In the genomic region with DNA sequence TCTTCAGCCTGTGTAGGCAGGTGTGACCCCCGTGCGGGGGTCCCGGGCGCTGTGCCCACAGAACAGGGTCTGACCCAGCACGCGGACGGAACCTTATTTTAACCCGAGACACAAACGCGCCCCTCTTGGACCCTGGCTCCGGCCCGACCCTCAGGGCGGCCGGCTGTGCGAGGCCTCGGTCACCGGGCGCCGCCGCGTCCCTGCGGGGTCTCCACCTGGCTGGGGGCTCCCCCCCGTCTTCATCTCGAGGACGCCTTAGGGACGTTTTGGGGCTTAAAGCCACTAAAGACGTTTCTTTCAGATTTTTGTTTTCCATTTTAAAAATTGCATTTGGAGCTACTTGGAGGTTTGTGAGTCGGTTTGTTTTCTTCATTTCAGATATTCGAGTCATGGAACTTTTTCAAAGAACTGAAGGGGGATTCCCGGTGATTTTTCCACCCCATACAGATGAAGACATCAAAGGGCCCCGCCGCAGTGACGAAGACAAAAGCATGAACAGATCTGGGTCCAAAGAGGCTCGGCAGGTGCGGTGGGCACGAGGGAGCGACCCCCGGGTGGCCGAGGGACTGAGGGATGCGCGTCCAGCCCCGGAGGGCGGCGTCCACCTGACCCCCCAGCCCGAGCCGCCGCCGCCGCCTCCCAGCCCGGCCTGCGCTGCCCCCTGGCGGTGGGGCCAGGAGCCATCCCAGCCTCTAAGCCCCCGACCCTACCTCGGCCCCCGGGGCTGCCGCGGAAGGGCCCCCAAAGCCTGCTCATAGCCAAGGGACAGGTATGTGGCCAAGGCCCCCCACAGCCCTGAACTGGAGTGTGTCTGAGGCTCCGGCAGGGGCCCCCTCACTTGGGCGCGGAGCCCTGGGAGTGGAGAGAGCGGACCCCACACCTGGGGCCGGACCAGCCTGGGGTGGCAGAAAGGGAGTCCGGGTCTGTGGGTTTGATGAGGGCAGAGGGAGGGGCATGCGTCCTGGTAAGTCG, we compare ENCODE assay signal across 8 cellular contexts. TPM values are rescaled to one million over a fixed set of nuclear protein-coding genes. Genes with fewer than 3 reads are reported as not detected.
DNase-seq lines count a peak whose midpoint lies in the region; ATAC-seq and TF ChIP-seq lines count a peak whose summit lies in the region.

No MANE protein-coding gene starts in this region.

- no peaks in the 10 kb centered on the region for H3K9me3 Mint-ChIP-seq in immature natural killer cell

- no peaks in the 10 kb centered on the region for H3K9me2 ChIP-seq in SK-N-SH

- H4K20me1 ChIP-seq in SK-N-SH (ENCODE audit: insufficient read depth) = no peaks in the 10 kb centered on the region

- POLR2A ChIA-PET in SK-N-SH (lab: Yijun Ruan, JAX) = interaction anchor here (0.8 kb wide), 1 partner anchor 16 kb away, joined by 3 read pairs; no protein-coding TSS in a partner anchor

- H3K4me3 ChIP-seq in GM12875 (ENCODE audit: low read depth, low read length) (no peak overlapping the region), SK-N-SH (ENCODE audit: low read depth in 2 of 2, low read length in 1 of 2) (peak overlapping the region; percentile 32 to 52)

- WGBS in SK-N-SH (ENCODE audit: low lambda C conversion rate) = 20% methylated on average over 59 of the region's 65 CpGs

- CTCF ChIA-PET in SK-N-SH (lab: Yijun Ruan, JAX) = interaction anchor here (0.6 to 9.5 kb wide), 32 partner anchors 9 to 290 kb away, joined by 3 to 184 read pairs (median 4); partner anchors contain the start of genes CCDC57, CSNK1D, HEXD and SECTM1

- peak overlapping the region; percentile 56; the same call in 1 of the 2 replicates for H2AFZ ChIP-seq in SK-N-SH (ENCODE audit: low read depth)

- H3K4me1 Mint-ChIP-seq in immature natural killer cell = peaks cover 6 to 12% of the 10 kb centered on the region in 2 donors

- peak overlapping the region in 5 of 6 donors; percentile 82 to 90 (median 88) for H3K27ac Mint-ChIP-seq in immature natural killer cell

- no peaks in the 10 kb centered on the region for H3K79me2 ChIP-seq in SK-N-SH (ENCODE audit: insufficient read depth)

- peak; percentile 70 for TF ChIP-seq RAD21 in SK-N-SH (IDR thresholded peaks at IDR 0.05; ENCODE audit: low read length)

- no peaks in the 10 kb centered on the region for H3K36me3 ChIP-seq in SK-N-SH (replicated peaks in 1 of 2; ENCODE audit: control insufficient read depth in 1 of 2, insufficient read depth in 2 of 2, low read length in 1 of 2)

- H3K27me3 Mint-ChIP-seq in immature natural killer cell (ENCODE audit: low read depth in 3 of 3) = peaks cover 0 to 14% (median 4%) of the 10 kb centered on the region in 3 donors

- H3K27me3 ChIP-seq in SK-N-SH (ENCODE audit: insufficient read depth) = peaks cover 17% of the 10 kb centered on the region; the same call in 1 of the 2 replicates

- no peak overlapping the region for H3K27ac ChIP-seq in SK-N-SH (ENCODE audit: low read depth in 2 of 2, low read length in 1 of 2)

- peak overlapping the region in 4 of 5 donors; percentile 56 to 67 (median 65) for H3K4me3 Mint-ChIP-seq in immature natural killer cell

- no peak overlapping the region for H3K9ac ChIP-seq in SK-N-SH

- H3K36me3 Mint-ChIP-seq in immature natural killer cell = no peaks in the 10 kb centered on the region

- H3K4me1 ChIP-seq in SK-N-SH (ENCODE audit: control insufficient read depth in 1 of 2, insufficient read depth in 2 of 2, low read depth in 1 of 2, low read length in 1 of 2) = peaks cover 5 to 14% of the 10 kb centered on the region in 2 experiments; a peak in 3 of 4 replicates

- H3F3A ChIP-seq in SK-N-SH (replicated peaks; ENCODE audit: insufficient read depth) = peaks cover 20% of the 10 kb centered on the region

- no peak for ATAC-seq in HG03108 (IDR thresholded peaks at IDR 0.05; ENCODE audit: unreplicated experiment)
- no peak for ATAC-seq in GM21515 (IDR thresholded peaks at IDR 0.05; ENCODE audit: unreplicated experiment)
- no peak for ATAC-seq in GM21390 (IDR thresholded peaks at IDR 0.05; ENCODE audit: unreplicated experiment)

- TF ChIP-seq EP300 in SK-N-SH (IDR thresholded peaks at IDR 0.05; ENCODE audit: borderline replicate concordance in 1 of 2, low read depth in 1 of 2, low read length in 1 of 2) = no peak

- TF ChIP-seq CTCF in GM12875 (IDR thresholded peaks at IDR 0.05; ENCODE audit: borderline replicate concordance, insufficient read depth, low read depth, low read length) (peak; percentile 84), SK-N-SH (IDR thresholded peaks at IDR 0.05) (peak; percentile 99)

- H3K9me3 ChIP-seq in SK-N-SH = no peaks in the 10 kb centered on the region

- peak; percentile 95 for DNase-seq in SK-N-SH
- DNase-seq in activated naive CD4-positive, alpha-beta T cell treated with anti-CD3 and anti-CD28 coated beads, Interleukin-2, amount 50 U/mL, for 16 hours = peak; percentile 86
- DNase-seq in immature natural killer cell = peak; percentile 69 to 72 (median 72)
- peak; percentile 51 for DNase-seq in stimulated activated CD8-positive, alpha-beta memory T cell treated with anti-CD3 and anti-CD28 coated beads, Interleukin-12 subunit alpha, Interleukin-12 subunit beta, amount 100 ng/mL, for 24 hours (ENCODE audit: extremely low read depth)

- H3K4me2 ChIP-seq in SK-N-SH = peak overlapping the region; percentile 64

TF ChIP-seq in SK-N-SH, 30 proteins besides CTCF, POLR2A, EP300 and RAD21:
- TF ChIP-seq NFIC (IDR thresholded peaks at IDR 0.05; ENCODE audit: borderline replicate concordance) (no peak), TAF1 (IDR thresholded peaks at IDR 0.05; ENCODE audit: borderline replicate concordance, low read depth, low read length) (no peak), SMC3 (IDR thresholded peaks at IDR 0.05; ENCODE audit: low read depth, low read length) (peak; percentile 73), GATA2 (CRISPR knock-in tag; IDR thresholded peaks at IDR 0.05) (no peak)

RNA-seq across cellular contexts. Expression of gene CD7, which starts 3.8 kb away (rescaled TPM):
- polyA plus RNA-seq in SK-N-SH (2012; rRNA removed) = 0.07 TPM in 1 of 2 replicates, not detected in the other
- 0.16 TPM in 1 of 2 replicates, not detected in the other for polyA plus RNA-seq in SK-N-SH (2012; cell fraction: cytosol; rRNA removed)
- not detected in 2 replicates for polyA plus RNA-seq in SK-N-SH (2012; cell fraction: nucleus; rRNA removed)
- polyA plus RNA-seq in immature natural killer cell = 100 to 1,000 TPM; 278 to 589 (median 370) TPM

RNA-seq across cellular contexts. Expression of gene SECTM1, which starts 12.3 kb away (rescaled TPM):
- polyA plus RNA-seq in SK-N-SH (2012; rRNA removed) (2.1 and 3.8 TPM in 2 replicates), immature natural killer cell (1 to 10 TPM in 2 of 3 donors, not detected in 1; 2.7 to 3.6 TPM)
- polyA plus RNA-seq in SK-N-SH (2012; cell fraction: cytosol; rRNA removed) = 0.82 and 1.6 TPM in 2 replicates
- 1.3 and 1.4 TPM in 2 replicates for polyA plus RNA-seq in SK-N-SH (2012; cell fraction: nucleus; rRNA removed)

RNA-seq across cellular contexts. Expression of gene TEX19, which starts 37.8 kb away (rescaled TPM):
- polyA plus RNA-seq in SK-N-SH (2012; rRNA removed) = 0.10 and 0.11 TPM in 2 replicates
- 0.08 and 0.12 TPM in 2 replicates for polyA plus RNA-seq in SK-N-SH (2012; cell fraction: cytosol; rRNA removed)
- 0.08 and 0.11 TPM in 2 replicates for polyA plus RNA-seq in SK-N-SH (2012; cell fraction: nucleus; rRNA removed)
- not detected for polyA plus RNA-seq in immature natural killer cell

RNA-seq across cellular contexts. Expression of gene CSNK1D, which starts 47.7 kb away (rescaled TPM):
- polyA plus RNA-seq in SK-N-SH (2012; rRNA removed) = 133 and 216 TPM in 2 replicates
- polyA plus RNA-seq in SK-N-SH (2012; cell fraction: cytosol; rRNA removed) = 121 and 170 TPM in 2 replicates
- 670 and 707 TPM in 2 replicates for polyA plus RNA-seq in SK-N-SH (2012; cell fraction: nucleus; rRNA removed)
- polyA plus RNA-seq in immature natural killer cell = 100 to 1,000 TPM in 1 of 3 donors, 10 to 100 TPM in 2; 48.9 to 130 (median 55.9) TPM

RNA-seq across cellular contexts. Expression of gene UTS2R, which starts 50.3 kb away (rescaled TPM):
- polyA plus RNA-seq in SK-N-SH (2012; rRNA removed) (not detected in 2 replicates), immature natural killer cell (not detected)
- not detected in 2 replicates for polyA plus RNA-seq in SK-N-SH (2012; cell fraction: cytosol; rRNA removed)
- polyA plus RNA-seq in SK-N-SH (2012; cell fraction: nucleus; rRNA removed) = not detected in 2 replicates

Comparison
In these comparisons a context has a peak if more than half of its experiments do, and no peak if none do; other contexts are left out.
1. RNA of gene CD7, which starts 3.8 kb away (polyA plus RNA-seq): 278 to 589 TPM in immature natural killer cell; 0.07 to 0.16 TPM in SK-N-SH; every median in the first group is over 100 times any median in the second.
2. Peak in every context shown above with its lines, with median percentiles within 50 percentile points of each other: DNase-seq.